21 cellular contexts compared by ENCODE assay signal in genomic region chr19:58153386-58153785, GRCh38. TPM values are rescaled to one million over a fixed set of nuclear protein-coding genes. Genes with fewer than 3 reads are reported as not detected.
A peak's percentile ranks its signal among the peaks of the same experiment; 100 is the strongest.
DNase-seq lines count a peak whose midpoint lies in the region; ATAC-seq, FAIRE-seq and TF ChIP-seq lines count a peak whose summit lies in the region.
"Had no signal": no experiment of that assay in that cellular context is flagged by ENCODE, and none has a peak within 500 bp of the region (broad histone marks: within the 10 kb centered on the region; RNA-seq: fewer than 3 reads in every experiment).

No MANE protein-coding gene starts in this region.

- H3K9me3 ChIP-seq in astrocyte (ENCODE audit: insufficient read depth, low read depth, low read length) (peaks cover 11% of the 10 kb centered on the region), neural cell (ENCODE audit: low read length) (peaks cover 3% of the 10 kb centered on the region), thyroid gland (no peaks in the 10 kb centered on the region)

- no peak for TF ChIP-seq RAD21 in neural cell (conservative IDR thresholded peaks at IDR 0.05)

- TF ChIP-seq POLR2A in thyroid gland (IDR thresholded peaks at IDR 0.05): no peak

- no peaks in the 10 kb centered on the region for H3F3A ChIP-seq in neural cell (ENCODE audit: insufficient read depth, low read length, poor library complexity, severe bottlenecking)

- H3K27me3 Mint-ChIP-seq in activated CD4-positive, alpha-beta T cell treated with anti-CD3 and anti-CD28 coated beads, Interleukin-2, amount 10 ng/mL, durations not matched to agents 7 days and 5 days: no peaks in the 10 kb centered on the region
- H3K27me3 Mint-ChIP-seq in Calu3 (ENCODE audit: unreplicated experiment) (no peaks in the 10 kb centered on the region), astrocyte (ENCODE audit: low read depth, unreplicated experiment) (no peaks in the 10 kb centered on the region)

- no peak overlapping the region for H2AFZ ChIP-seq in astrocyte (ENCODE audit: low read depth, low read length)
- no peak overlapping the region for H2AFZ ChIP-seq in neural cell (ENCODE audit: low read depth, low read length)

- H3K4me3 ChIP-seq in astrocyte (ENCODE audit: insufficient read depth, low read depth, low read length) (no peak overlapping the region), neural cell (ENCODE audit: low read length) (peak overlapping the region; percentile 81), thyroid gland (replicated peaks in 1 of 3) (no peak overlapping the region)

- CTCF ChIA-PET in activated CD4-positive, alpha-beta T cell treated with anti-CD3 and anti-CD28 coated beads, Interleukin-2, amount 10 ng/mL, durations not matched to agents 7 days and 5 days (lab: Charles Lee): no interaction called here
- CTCF ChIA-PET in Calu3 (lab: Charles Lee): no interaction called here

- H3K9me3 Mint-ChIP-seq in activated CD4-positive, alpha-beta T cell treated with anti-CD3 and anti-CD28 coated beads, Interleukin-2, amount 10 ng/mL, durations not matched to agents 7 days and 5 days: peaks cover 32% of the 10 kb centered on the region
- H3K9me3 Mint-ChIP-seq in Calu3 (ENCODE audit: low read depth, unreplicated experiment) (peaks cover 20% of the 10 kb centered on the region), astrocyte (ENCODE audit: unreplicated experiment) (peaks cover 48% of the 10 kb centered on the region)

- 97 to 100% methylated on average over 2 of the region's 2 CpGs for WGBS in thyroid gland, 2 donors

- no peak for FAIRE-seq in astrocyte (lab: Jason Lieb, UNC)
- FAIRE-seq: endometrium, H54, urothelium cell line had no signal

- H3K4me1 Mint-ChIP-seq in activated CD4-positive, alpha-beta T cell treated with anti-CD3 and anti-CD28 coated beads, Interleukin-2, amount 10 ng/mL, durations not matched to agents 7 days and 5 days: peaks cover 17% of the 10 kb centered on the region
- H3K4me1 Mint-ChIP-seq in Calu3 (ENCODE audit: low read depth, unreplicated experiment) (peaks cover 28% of the 10 kb centered on the region), astrocyte (ENCODE audit: low read depth, unreplicated experiment) (peaks cover 4% of the 10 kb centered on the region)

- no peaks in the 10 kb centered on the region for H3K27me3 ChIP-seq in astrocyte (ENCODE audit: insufficient read depth, low read length)
- no peaks in the 10 kb centered on the region for H3K27me3 ChIP-seq in neural cell (ENCODE audit: insufficient read depth, low read depth, low read length)
- H3K27me3 ChIP-seq in thyroid gland: no peaks in the 10 kb centered on the region
- H3K27me3 ChIP-seq: stomach had no signal

- TF ChIP-seq CTCF in Calu3 (IDR thresholded peaks at IDR 0.05; ENCODE audit: unreplicated experiment) (no peak), astrocyte (IDR thresholded peaks at IDR 0.05; ENCODE audit: insufficient read depth, low read depth, low read length) (no peak), neural cell (IDR thresholded peaks at IDR 0.05; ENCODE audit: poor library complexity, severe bottlenecking) (no peak), thyroid gland (IDR thresholded peaks at IDR 0.05) (no peak)

- H3K4me2 ChIP-seq in astrocyte (ENCODE audit: low read length): no peak overlapping the region
- H3K4me2 ChIP-seq in neural cell (ENCODE audit: low read length): no peak overlapping the region
- H3K4me2 ChIP-seq: KMS-11 had no signal

- peaks cover 18% of the 10 kb centered on the region for H3K36me3 Mint-ChIP-seq in activated CD4-positive, alpha-beta T cell treated with anti-CD3 and anti-CD28 coated beads, Interleukin-2, amount 10 ng/mL, durations not matched to agents 7 days and 5 days (ENCODE audit: low read depth)
- H3K36me3 Mint-ChIP-seq in Calu3 (ENCODE audit: insufficient read depth, unreplicated experiment) (peaks cover 52% of the 10 kb centered on the region), astrocyte (ENCODE audit: low read depth, unreplicated experiment) (peaks cover 10% of the 10 kb centered on the region)

- H3K9ac ChIP-seq in astrocyte (ENCODE audit: low read length): no peak overlapping the region
- no peak overlapping the region for H3K9ac ChIP-seq in neural cell (ENCODE audit: low read length)
- H3K9ac ChIP-seq: KMS-11 had no signal

- H3K27ac Mint-ChIP-seq in activated CD4-positive, alpha-beta T cell treated with anti-CD3 and anti-CD28 coated beads, Interleukin-2, amount 10 ng/mL, durations not matched to agents 7 days and 5 days: no peak overlapping the region
- H3K27ac Mint-ChIP-seq in Calu3 (ENCODE audit: unreplicated experiment) (no peak overlapping the region), astrocyte (ENCODE audit: unreplicated experiment) (peak overlapping the region; percentile 18)

- H3K36me3 ChIP-seq in astrocyte (ENCODE audit: insufficient read depth, low read length): no peaks in the 10 kb centered on the region
- H3K36me3 ChIP-seq in neural cell (ENCODE audit: insufficient read depth, low read length): no peaks in the 10 kb centered on the region
- H3K36me3 ChIP-seq in thyroid gland: no peaks in the 10 kb centered on the region
- H3K36me3 ChIP-seq: stomach had no signal

- TF ChIP-seq EP300 in neural cell (conservative IDR thresholded peaks at IDR 0.05; ENCODE audit: poor library complexity, severe bottlenecking): no peak

- no peaks in the 10 kb centered on the region for H3K9me2 ChIP-seq in neural cell (ENCODE audit: insufficient read depth, low read length)

- H3K4me1 ChIP-seq in astrocyte (ENCODE audit: insufficient read depth, low read length) (peaks cover 3% of the 10 kb centered on the region), thyroid gland (peaks cover 22 to 33% of the 10 kb centered on the region in 2 donors)

- H3K4me3 Mint-ChIP-seq in activated CD4-positive, alpha-beta T cell treated with anti-CD3 and anti-CD28 coated beads, Interleukin-2, amount 10 ng/mL, durations not matched to agents 7 days and 5 days: peak overlapping the region; percentile 61
- peak overlapping the region; percentile 82 for H3K4me3 Mint-ChIP-seq in Calu3 (ENCODE audit: low read depth, unreplicated experiment)
- peak overlapping the region; percentile 60 for H3K4me3 Mint-ChIP-seq in astrocyte (ENCODE audit: unreplicated experiment)

- no TSS peak for BruUV-seq in Calu3 (replicated peaks; lab: Mats Ljungman, UMichigan)

- no peak for ATAC-seq in HG02884 (IDR thresholded peaks at IDR 0.05; ENCODE audit: unreplicated experiment)
- ATAC-seq: left colon had no signal

- peaks cover 23% of the 10 kb centered on the region for H3K79me2 ChIP-seq in astrocyte (ENCODE audit: insufficient read depth, low read length)
- H3K79me2 ChIP-seq in neural cell (replicated peaks; ENCODE audit: insufficient read depth, low read length): peaks cover 19% of the 10 kb centered on the region

- H3K27ac ChIP-seq in astrocyte (ENCODE audit: low read depth, low read length) (no peak overlapping the region), neural cell (ENCODE audit: low read length) (no peak overlapping the region), thyroid gland (peak overlapping the region in 1 of 3 donors; percentile 99)
- H3K27ac ChIP-seq: KMS-11 had no signal

- no peak for DNase-seq in activated CD4-positive, alpha-beta T cell treated with anti-CD3 and anti-CD28 coated beads, Interleukin-2, amount 10 ng/mL, durations not matched to agents 7 days and 5 days
- no peak for DNase-seq in activated CD4-positive, alpha-beta T cell treated with anti-CD3 and anti-CD28 coated beads for 48 hours
- no peak for DNase-seq in Calu3
- no peak for DNase-seq in astrocyte (ENCODE audit: low read depth)
- no peak for DNase-seq in thyroid gland
- no peak for DNase-seq in SIG-M5 (lab: John Stamatoyannopoulos, UW)
- DNase-seq: activated CD4-positive, CD25-positive, alpha-beta regulatory T cell treated with anti-CD3 and anti-CD28 coated beads, Interleukin-2, amount 50 U/mL, for 72 hours; activated T-cell treated with anti-CD3 and anti-CD28 coated beads for 4 hours; amniotic stem cell; left colon; NCI-H1105; NCI-H526; stimulated activated CD4-positive, alpha-beta T cell treated with anti-CD3 and anti-CD28 coated beads, Interleukin-12 subunit alpha, Interleukin-12 subunit beta, amount 100 ng/mL, for 4 hours; stomach had no signal

- POLR2A ChIA-PET in activated CD4-positive, alpha-beta T cell treated with anti-CD3 and anti-CD28 coated beads, Interleukin-2, amount 10 ng/mL, durations not matched to agents 7 days and 5 days (lab: Charles Lee): no interaction called here

- H4K20me1 ChIP-seq in astrocyte (ENCODE audit: insufficient read depth, low read length) (no peaks in the 10 kb centered on the region), neural cell (ENCODE audit: insufficient read depth) (no peaks in the 10 kb centered on the region)

- intact Hi-C loops in Calu3 (cut with micrococcal nuclease; ENCODE audit: unreplicated experiment): loop anchor here (5.0 kb wide), 1 partner anchor 406 kb away; the partner anchor contains the start of gene ZNF776
- intact Hi-C loops in thyroid gland (cut with DNase I): no loop called here

TF ChIP-seq in neural cell, 6 proteins besides CTCF, POLR2A, EP300 and RAD21 (continues in another document):
- TF ChIP-seq POLR2AphosphoS5 (IDR thresholded peaks at IDR 0.05) (no peak), TAF1 (IDR thresholded peaks at IDR 0.05; ENCODE audit: low read depth) (no peak), MXI1 (conservative IDR thresholded peaks at IDR 0.05; ENCODE audit: poor library complexity, severe bottlenecking) (no peak), SMC3 (conservative IDR thresholded peaks at IDR 0.05; ENCODE audit: poor library complexity) (no peak)

RNA-seq across cellular contexts. Expression of gene ZNF329, which starts 2.8 kb away (rescaled TPM):
- total RNA-seq in activated CD4-positive, alpha-beta T cell treated with anti-CD3 and anti-CD28 coated beads, Interleukin-2, amount 10 ng/mL, durations not matched to agents 7 days and 5 days: 1 to 10 TPM; 5.2 to 5.5 TPM
- total RNA-seq in Calu3 (2022) (9.5 and 11.2 TPM in 2 replicates), astrocyte (10.8 and 11.1 TPM in 2 replicates), thyroid gland (10 to 100 TPM; 15.6 to 20.6 (median 17.6) TPM)
- 20.3 and 20.6 TPM in 2 replicates for polyA plus RNA-seq in neural cell
- polyA minus RNA-seq in neural cell: 48.4 and 49.7 TPM in 2 replicates

RNA-seq across cellular contexts. Expression of gene ZNF274, which starts 29.5 kb away (rescaled TPM):
- 10 to 100 TPM; 22.4 to 23.7 TPM for total RNA-seq in activated CD4-positive, alpha-beta T cell treated with anti-CD3 and anti-CD28 coated beads, Interleukin-2, amount 10 ng/mL, durations not matched to agents 7 days and 5 days
- total RNA-seq in Calu3 (2022): 43.2 and 44.6 TPM in 2 replicates
- 38.5 and 39.0 TPM in 2 replicates for total RNA-seq in astrocyte
- polyA plus RNA-seq in neural cell: 46.4 and 47.2 TPM in 2 replicates
- 57.5 and 67.4 TPM in 2 replicates for polyA minus RNA-seq in neural cell
- total RNA-seq in thyroid gland: 10 to 100 TPM; 43.0 to 75.3 (median 49.9) TPM

RNA-seq across cellular contexts. Expression of gene ZSCAN18, which starts 55.4 kb away (rescaled TPM):
- total RNA-seq in activated CD4-positive, alpha-beta T cell treated with anti-CD3 and anti-CD28 coated beads, Interleukin-2, amount 10 ng/mL, durations not matched to agents 7 days and 5 days: 10 to 100 TPM; 19.0 to 20.6 TPM
- total RNA-seq in Calu3 (2022): 45.3 and 45.8 TPM in 2 replicates
- 28.6 and 31.8 TPM in 2 replicates for total RNA-seq in astrocyte
- polyA plus RNA-seq in neural cell: 399 and 400 TPM in 2 replicates
- 274 and 303 TPM in 2 replicates for polyA minus RNA-seq in neural cell
- total RNA-seq in thyroid gland: 100 to 1,000 TPM; 129 to 150 (median 132) TPM
- total RNA-seq: OCI-LY7 had no signal
